ENCODE assay signal across 27 cellular contexts in genomic region chr11:79262221-79262620, GRCh38.
A peak's percentile ranks its signal among the peaks of the same experiment; 100 is the strongest.
DNase-seq lines count a peak whose midpoint lies in the region; ATAC-seq, FAIRE-seq and TF ChIP-seq lines count a peak whose summit lies in the region.
"Had no signal": no experiment of that assay in that cellular context is flagged by ENCODE, and none has a peak within 500 bp of the region (broad histone marks: within the 10 kb centered on the region; RNA-seq: fewer than 3 reads in every experiment).

No MANE protein-coding gene starts in this region.

- peaks cover 57% of the 10 kb centered on the region for H3K4me1 Mint-ChIP-seq in brain
- H3K4me1 Mint-ChIP-seq: activated CD4-positive, alpha-beta T cell treated with anti-CD3 and anti-CD28 coated beads, Interleukin-2, amount 10 ng/mL, durations not matched to agents 24 days and 14 days; activated naive CD8-positive, alpha-beta T cell treated with anti-CD3 and anti-CD28 coated beads for 36 hours; stimulated activated effector memory CD8-positive, alpha-beta T cell treated with anti-CD3 and anti-CD28 coated beads, Interleukin-12 subunit alpha, Interleukin-12 subunit beta, amount 100 ng/mL, for 72 hours had no signal

- peak; percentile 47 to 77 for ATAC-seq in left cardiac atrium
- ATAC-seq: natural killer cell treated with Interleukin-12 subunit alpha and Interleukin-12 subunit beta and Interleukin-15 and Interleukin-18, amount 100 ng/mL, for 72 hours; SK-N-SH treated with all-trans-retinoic acid at 6 μM for 48 hours; stimulated activated effector memory CD8-positive, alpha-beta T cell treated with anti-CD3 and anti-CD28 coated beads, Interleukin-12 subunit alpha, Interleukin-12 subunit beta, amount 100 ng/mL, for 72 hours had no signal

- intact Hi-C loops in left cardiac atrium (cut with DNase I), result no loop called here

- H3K27me3 Mint-ChIP-seq in brain, result peaks cover 8% of the 10 kb centered on the region
- H3K27me3 Mint-ChIP-seq: activated CD4-positive, alpha-beta T cell treated with anti-CD3 and anti-CD28 coated beads, Interleukin-2, amount 10 ng/mL, durations not matched to agents 24 days and 14 days; activated naive CD8-positive, alpha-beta T cell treated with anti-CD3 and anti-CD28 coated beads for 36 hours; natural killer cell treated with Interleukin-12 subunit alpha and Interleukin-12 subunit beta and Interleukin-15 and Interleukin-18, amount 100 ng/mL, for 72 hours had no signal

- TF ChIP-seq CTCF in brain (conservative IDR thresholded peaks at IDR 0.05), result no peak

- DNase-seq in GM03348 (ENCODE audit: low spot score), result peak; percentile 74
- DNase-seq in left cardiac atrium, result no peak
- no peak for DNase-seq in NCI-H128 (lab: John Stamatoyannopoulos, UW; ENCODE audit: unreplicated experiment)
- DNase-seq in HTR-8/SVneo (ENCODE audit: insufficient read length, low spot score), result no peak
- no peak for DNase-seq in stimulated activated CD4-positive, alpha-beta T cell treated with anti-CD3 and anti-CD28 coated beads, Interleukin-4, amount 100 ng/mL, for 4 hours
- no peak for DNase-seq in T1000 (lab: John Stamatoyannopoulos, UW)
- DNase-seq: activated CD4-positive, alpha-beta T cell treated with anti-CD3 and anti-CD28 coated beads, Interleukin-2, amount 10 ng/mL, durations not matched to agents 24 days and 14 days; activated effector memory CD4-positive, alpha-beta T cell treated with anti-CD3 and anti-CD28 coated beads, Interleukin-2, amount 50 U/mL, for 16 hours; activated naive CD8-positive, alpha-beta T cell treated with anti-CD3 and anti-CD28 coated beads for 36 hours; activated T-cell treated with anti-CD3 and anti-CD28 coated beads, Interleukin-2, amount 50 U/mL, for 1 hour; caudate nucleus; islet precursor cell; KG1; lower lobe of right lung; MM.1S; NCI-H1417; NCI-H226; OCI-M1; stimulated activated CD4-positive, alpha-beta T cell treated with anti-CD3 and anti-CD28 coated beads, Interleukin-12 subunit alpha, Interleukin-12 subunit beta, amount 100 ng/mL, for 4 hours; stimulated activated CD4-positive, alpha-beta T cell treated with anti-CD3 and anti-CD28 coated beads, Interleukin-4, amount 100 ng/mL, for 1 hour; upper lobe of right lung had no signal

- no peaks in the 10 kb centered on the region for H3K36me3 Mint-ChIP-seq in brain
- H3K36me3 Mint-ChIP-seq: activated naive CD8-positive, alpha-beta T cell treated with anti-CD3 and anti-CD28 coated beads for 36 hours; natural killer cell treated with Interleukin-12 subunit alpha and Interleukin-12 subunit beta and Interleukin-15 and Interleukin-18, amount 100 ng/mL, for 72 hours; stimulated activated effector memory CD8-positive, alpha-beta T cell treated with anti-CD3 and anti-CD28 coated beads, Interleukin-12 subunit alpha, Interleukin-12 subunit beta, amount 100 ng/mL, for 72 hours had no signal

- no peak for FAIRE-seq in HTR-8/SVneo (lab: Jason Lieb, UNC)
- FAIRE-seq: GM19239 had no signal

- H3K27ac Mint-ChIP-seq in brain, result peak overlapping the region in 3 of 5 experiments; percentile 20 to 67 (median 62)
- H3K27ac Mint-ChIP-seq: activated CD4-positive, alpha-beta T cell treated with anti-CD3 and anti-CD28 coated beads, Interleukin-2, amount 10 ng/mL, durations not matched to agents 24 days and 14 days; activated naive CD8-positive, alpha-beta T cell treated with anti-CD3 and anti-CD28 coated beads for 36 hours; natural killer cell treated with Interleukin-12 subunit alpha and Interleukin-12 subunit beta and Interleukin-15 and Interleukin-18, amount 100 ng/mL, for 72 hours; stimulated activated effector memory CD8-positive, alpha-beta T cell treated with anti-CD3 and anti-CD28 coated beads, Interleukin-12 subunit alpha, Interleukin-12 subunit beta, amount 100 ng/mL, for 72 hours; T-helper 2 cell treated with Interferon-gamma antibody and Interleukin-4, amounts not matched to agents 5 μg/mL and 100 μg/mL, for 36 hours had no signal

- H3K9me3 Mint-ChIP-seq in brain, result no peaks in the 10 kb centered on the region
- H3K9me3 Mint-ChIP-seq: activated naive CD8-positive, alpha-beta T cell treated with anti-CD3 and anti-CD28 coated beads for 36 hours; stimulated activated effector memory CD8-positive, alpha-beta T cell treated with anti-CD3 and anti-CD28 coated beads, Interleukin-12 subunit alpha, Interleukin-12 subunit beta, amount 100 ng/mL, for 72 hours; T-helper 2 cell treated with Interferon-gamma antibody and Interleukin-4, amounts not matched to agents 5 μg/mL and 100 μg/mL, for 36 hours had no signal

- H3K4me3 Mint-ChIP-seq in brain, result no peak overlapping the region
- H3K4me3 Mint-ChIP-seq: activated CD4-positive, alpha-beta T cell treated with anti-CD3 and anti-CD28 coated beads, Interleukin-2, amount 10 ng/mL, durations not matched to agents 24 days and 14 days; activated naive CD8-positive, alpha-beta T cell treated with anti-CD3 and anti-CD28 coated beads for 36 hours; natural killer cell treated with Interleukin-12 subunit alpha and Interleukin-12 subunit beta and Interleukin-15 and Interleukin-18, amount 100 ng/mL, for 72 hours; stimulated activated effector memory CD8-positive, alpha-beta T cell treated with anti-CD3 and anti-CD28 coated beads, Interleukin-12 subunit alpha, Interleukin-12 subunit beta, amount 100 ng/mL, for 72 hours; T-helper 2 cell treated with Interferon-gamma antibody and Interleukin-4, amounts not matched to agents 5 μg/mL and 100 μg/mL, for 36 hours had no signal
